1 cellular context compared by ENCODE assay signal in the genomic region with DNA sequence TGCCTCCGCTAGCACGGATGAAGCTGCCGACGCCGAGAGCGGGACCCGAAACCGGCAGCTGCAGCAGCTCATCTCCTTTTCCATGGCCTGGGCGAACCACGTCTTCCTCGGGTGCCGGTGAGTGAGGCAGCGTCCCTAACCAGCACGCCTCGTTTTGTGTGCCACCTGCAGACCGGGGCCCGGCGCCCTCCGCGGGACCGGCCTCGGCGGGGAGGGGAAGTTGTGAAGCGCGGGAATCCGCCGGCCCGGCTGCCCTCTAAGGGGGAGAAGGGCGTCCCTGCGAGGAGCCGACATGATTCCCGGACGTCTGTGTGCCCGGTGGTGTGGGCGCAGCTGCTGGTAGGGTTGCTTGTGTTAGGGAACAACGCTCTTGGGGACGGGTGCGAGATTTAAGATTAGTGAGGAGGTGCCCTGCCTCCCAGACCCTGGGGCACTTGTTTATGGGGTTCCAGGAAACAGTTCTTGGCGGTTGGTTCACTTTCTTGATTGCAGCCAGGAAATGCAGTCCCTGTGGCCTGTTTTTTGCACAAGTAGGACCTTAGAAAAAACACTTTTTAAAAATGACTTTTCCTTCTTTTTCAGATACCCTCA.
TF ChIP-seq lines count a peak whose summit lies in the region.

No MANE protein-coding gene starts in this region.

TF ChIP-seq in K562, 482 proteins besides CTCF, POLR2A, EP300 and RAD21 (continued from another document):
- TF ChIP-seq, protein P1, sequence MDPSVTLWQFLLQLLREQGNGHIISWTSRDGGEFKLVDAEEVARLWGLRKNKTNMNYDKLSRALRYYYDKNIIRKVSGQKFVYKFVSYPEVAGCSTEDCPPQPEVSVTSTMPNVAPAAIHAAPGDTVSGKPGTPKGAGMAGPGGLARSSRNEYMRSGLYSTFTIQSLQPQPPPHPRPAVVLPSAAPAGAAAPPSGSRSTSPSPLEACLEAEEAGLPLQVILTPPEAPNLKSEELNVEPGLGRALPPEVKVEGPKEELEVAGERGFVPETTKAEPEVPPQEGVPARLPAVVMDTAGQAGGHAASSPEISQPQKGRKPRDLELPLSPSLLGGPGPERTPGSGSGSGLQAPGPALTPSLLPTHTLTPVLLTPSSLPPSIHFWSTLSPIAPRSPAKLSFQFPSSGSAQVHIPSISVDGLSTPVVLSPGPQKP (CRISPR knock-in tag; IDR thresholded peaks at IDR 0.05): no peak
- TF ChIP-seq MEF2A (IDR thresholded peaks at IDR 0.05; ENCODE audit: control insufficient read depth, low read depth, low read length) (no peak), CAMTA2 (CRISPR knock-in tag; conservative IDR thresholded peaks at IDR 0.05) (no peak), CBFA2T3 (IDR thresholded peaks at IDR 0.05) (no peak), TBP (optimal IDR thresholded peaks at IDR 0.05; ENCODE audit: low read depth, low read length) (no peak), IRF2 (CRISPR knock-in tag; IDR thresholded peaks at IDR 0.05) (no peak), RCOR1 (IDR thresholded peaks at IDR 0.05; ENCODE audit: borderline replicate concordance in 1 of 2, low read depth in 2 of 2, low read length in 2 of 2) (no peak), JUN (IDR thresholded peaks at IDR 0.05; ENCODE audit: borderline replicate concordance, low read depth, low read length) (no peak), JUN (CRISPR knock-in tag; IDR thresholded peaks at IDR 0.05; ENCODE audit: borderline replicate concordance) (peak; percentile 92), NR1H2 (CRISPR knock-in tag; IDR thresholded peaks at IDR 0.05) (peak; percentile 95), CC2D1A (IDR thresholded peaks at IDR 0.05) (no peak), FOXA3 (CRISPR knock-in tag; conservative IDR thresholded peaks at IDR 0.05 in 1 of 2, IDR thresholded peaks at IDR 0.05 in 1 of 2) (peak in 1 of 2 experiments; percentile 62; a peak in 2 of 4 replicates), KLF1 (tag; IDR thresholded peaks at IDR 0.05) (no peak), EZH2 (IDR thresholded peaks at IDR 0.05; ENCODE audit: borderline replicate concordance, low read depth, low read length) (no peak), NCOA2 (IDR thresholded peaks at IDR 0.05; ENCODE audit: partially characterized antibody in 2 of 2) (no peak), ZNF354B (CRISPR knock-in tag; IDR thresholded peaks at IDR 0.05) (no peak), ZKSCAN1 (IDR thresholded peaks at IDR 0.05; ENCODE audit: low read depth, low read length) (no peak), HMGN3 (IDR thresholded peaks at IDR 0.05; ENCODE audit: borderline replicate concordance, extremely low read depth, insufficient read length, low read depth, low read length) (no peak), SMAD4 (CRISPR knock-in tag; conservative IDR thresholded peaks at IDR 0.05) (no peak), STAT5A (IDR thresholded peaks at IDR 0.05; ENCODE audit: borderline replicate concordance, low read length) (no peak), CBX3 (IDR thresholded peaks at IDR 0.05; ENCODE audit: borderline replicate concordance in 1 of 2, low read length in 2 of 2) (no peak)
- TF ChIP-seq, protein P2, sequence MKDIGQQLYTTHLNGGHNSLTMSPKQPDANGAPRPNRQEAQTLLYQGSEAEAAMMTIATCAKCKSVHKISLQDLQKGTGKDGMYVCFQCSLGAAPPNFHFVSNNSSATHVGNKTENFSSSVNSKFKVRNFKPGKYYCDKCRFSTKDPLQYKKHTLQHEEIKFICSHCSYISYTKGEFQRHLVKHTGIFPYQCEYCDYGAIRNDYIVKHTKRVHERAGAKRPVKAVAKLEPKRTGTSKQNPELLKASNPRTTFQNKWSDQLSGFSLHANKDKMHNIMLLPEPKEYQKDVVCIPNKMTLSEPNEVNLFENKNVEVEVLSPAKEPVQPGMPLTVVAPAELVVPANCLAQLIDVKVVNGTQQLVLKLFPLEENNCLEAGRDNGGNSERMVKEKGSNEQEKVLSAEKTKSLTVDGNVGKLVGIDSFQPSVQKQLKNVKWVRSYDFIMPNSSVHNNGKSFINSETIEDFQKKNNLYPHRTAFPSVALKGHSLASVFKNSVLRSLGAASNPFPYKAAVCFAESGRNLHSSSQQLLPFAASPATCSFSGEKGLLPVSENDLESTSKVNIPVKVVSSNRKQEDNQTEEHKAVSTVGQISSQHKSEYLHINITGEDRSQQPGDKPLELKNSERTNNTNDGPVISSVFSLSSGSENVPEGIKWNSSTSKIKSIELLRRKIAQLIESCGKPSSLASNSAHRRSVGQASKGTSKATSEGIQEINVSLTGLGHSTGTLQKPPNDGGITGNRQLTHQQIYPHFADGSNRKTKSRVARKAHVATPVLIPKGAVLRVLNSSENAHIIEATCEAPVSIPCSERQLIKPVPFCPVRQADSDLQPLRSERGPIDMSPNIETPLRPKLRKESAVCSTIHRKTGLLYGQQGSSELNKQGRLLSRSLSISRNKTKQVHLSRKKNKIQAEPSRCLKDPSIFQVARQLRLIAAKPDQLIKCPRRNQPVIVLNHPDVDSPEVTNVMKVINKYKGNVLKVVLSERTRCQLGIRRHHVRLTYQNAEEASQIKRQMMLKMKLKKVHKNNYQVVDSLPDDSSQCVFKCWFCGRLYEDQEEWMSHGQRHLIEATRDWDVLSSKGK (CRISPR knock-in tag; IDR thresholded peaks at IDR 0.05): no peak
- TF ChIP-seq, protein P3, sequence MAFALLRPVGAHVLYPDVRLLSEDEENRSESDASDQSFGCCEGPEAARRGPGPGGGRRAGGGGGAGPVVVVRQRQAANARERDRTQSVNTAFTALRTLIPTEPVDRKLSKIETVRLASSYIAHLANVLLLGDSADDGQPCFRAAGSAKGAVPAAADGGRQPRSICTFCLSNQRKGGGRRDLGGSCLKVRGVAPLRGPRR (CRISPR knock-in tag; IDR thresholded peaks at IDR 0.05): no peak
- TF ChIP-seq, protein P4, sequence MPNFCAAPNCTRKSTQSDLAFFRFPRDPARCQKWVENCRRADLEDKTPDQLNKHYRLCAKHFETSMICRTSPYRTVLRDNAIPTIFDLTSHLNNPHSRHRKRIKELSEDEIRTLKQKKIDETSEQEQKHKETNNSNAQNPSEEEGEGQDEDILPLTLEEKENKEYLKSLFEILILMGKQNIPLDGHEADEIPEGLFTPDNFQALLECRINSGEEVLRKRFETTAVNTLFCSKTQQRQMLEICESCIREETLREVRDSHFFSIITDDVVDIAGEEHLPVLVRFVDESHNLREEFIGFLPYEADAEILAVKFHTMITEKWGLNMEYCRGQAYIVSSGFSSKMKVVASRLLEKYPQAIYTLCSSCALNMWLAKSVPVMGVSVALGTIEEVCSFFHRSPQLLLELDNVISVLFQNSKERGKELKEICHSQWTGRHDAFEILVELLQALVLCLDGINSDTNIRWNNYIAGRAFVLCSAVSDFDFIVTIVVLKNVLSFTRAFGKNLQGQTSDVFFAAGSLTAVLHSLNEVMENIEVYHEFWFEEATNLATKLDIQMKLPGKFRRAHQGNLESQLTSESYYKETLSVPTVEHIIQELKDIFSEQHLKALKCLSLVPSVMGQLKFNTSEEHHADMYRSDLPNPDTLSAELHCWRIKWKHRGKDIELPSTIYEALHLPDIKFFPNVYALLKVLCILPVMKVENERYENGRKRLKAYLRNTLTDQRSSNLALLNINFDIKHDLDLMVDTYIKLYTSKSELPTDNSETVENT (CRISPR knock-in tag; IDR thresholded peaks at IDR 0.05): no peak
- TF ChIP-seq, protein P5, sequence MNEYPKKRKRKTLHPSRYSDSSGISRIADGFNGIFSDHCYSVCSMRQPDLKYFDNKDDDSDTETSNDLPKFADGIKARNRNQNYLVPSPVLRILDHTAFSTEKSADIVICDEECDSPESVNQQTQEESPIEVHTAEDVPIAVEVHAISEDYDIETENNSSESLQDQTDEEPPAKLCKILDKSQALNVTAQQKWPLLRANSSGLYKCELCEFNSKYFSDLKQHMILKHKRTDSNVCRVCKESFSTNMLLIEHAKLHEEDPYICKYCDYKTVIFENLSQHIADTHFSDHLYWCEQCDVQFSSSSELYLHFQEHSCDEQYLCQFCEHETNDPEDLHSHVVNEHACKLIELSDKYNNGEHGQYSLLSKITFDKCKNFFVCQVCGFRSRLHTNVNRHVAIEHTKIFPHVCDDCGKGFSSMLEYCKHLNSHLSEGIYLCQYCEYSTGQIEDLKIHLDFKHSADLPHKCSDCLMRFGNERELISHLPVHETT (CRISPR knock-in tag; conservative IDR thresholded peaks at IDR 0.05 in 1 of 2, IDR thresholded peaks at IDR 0.05 in 1 of 2): peak in 1 of 2 experiments; percentile 67; a peak in 1 of 4 replicates
- TF ChIP-seq, protein P6, sequence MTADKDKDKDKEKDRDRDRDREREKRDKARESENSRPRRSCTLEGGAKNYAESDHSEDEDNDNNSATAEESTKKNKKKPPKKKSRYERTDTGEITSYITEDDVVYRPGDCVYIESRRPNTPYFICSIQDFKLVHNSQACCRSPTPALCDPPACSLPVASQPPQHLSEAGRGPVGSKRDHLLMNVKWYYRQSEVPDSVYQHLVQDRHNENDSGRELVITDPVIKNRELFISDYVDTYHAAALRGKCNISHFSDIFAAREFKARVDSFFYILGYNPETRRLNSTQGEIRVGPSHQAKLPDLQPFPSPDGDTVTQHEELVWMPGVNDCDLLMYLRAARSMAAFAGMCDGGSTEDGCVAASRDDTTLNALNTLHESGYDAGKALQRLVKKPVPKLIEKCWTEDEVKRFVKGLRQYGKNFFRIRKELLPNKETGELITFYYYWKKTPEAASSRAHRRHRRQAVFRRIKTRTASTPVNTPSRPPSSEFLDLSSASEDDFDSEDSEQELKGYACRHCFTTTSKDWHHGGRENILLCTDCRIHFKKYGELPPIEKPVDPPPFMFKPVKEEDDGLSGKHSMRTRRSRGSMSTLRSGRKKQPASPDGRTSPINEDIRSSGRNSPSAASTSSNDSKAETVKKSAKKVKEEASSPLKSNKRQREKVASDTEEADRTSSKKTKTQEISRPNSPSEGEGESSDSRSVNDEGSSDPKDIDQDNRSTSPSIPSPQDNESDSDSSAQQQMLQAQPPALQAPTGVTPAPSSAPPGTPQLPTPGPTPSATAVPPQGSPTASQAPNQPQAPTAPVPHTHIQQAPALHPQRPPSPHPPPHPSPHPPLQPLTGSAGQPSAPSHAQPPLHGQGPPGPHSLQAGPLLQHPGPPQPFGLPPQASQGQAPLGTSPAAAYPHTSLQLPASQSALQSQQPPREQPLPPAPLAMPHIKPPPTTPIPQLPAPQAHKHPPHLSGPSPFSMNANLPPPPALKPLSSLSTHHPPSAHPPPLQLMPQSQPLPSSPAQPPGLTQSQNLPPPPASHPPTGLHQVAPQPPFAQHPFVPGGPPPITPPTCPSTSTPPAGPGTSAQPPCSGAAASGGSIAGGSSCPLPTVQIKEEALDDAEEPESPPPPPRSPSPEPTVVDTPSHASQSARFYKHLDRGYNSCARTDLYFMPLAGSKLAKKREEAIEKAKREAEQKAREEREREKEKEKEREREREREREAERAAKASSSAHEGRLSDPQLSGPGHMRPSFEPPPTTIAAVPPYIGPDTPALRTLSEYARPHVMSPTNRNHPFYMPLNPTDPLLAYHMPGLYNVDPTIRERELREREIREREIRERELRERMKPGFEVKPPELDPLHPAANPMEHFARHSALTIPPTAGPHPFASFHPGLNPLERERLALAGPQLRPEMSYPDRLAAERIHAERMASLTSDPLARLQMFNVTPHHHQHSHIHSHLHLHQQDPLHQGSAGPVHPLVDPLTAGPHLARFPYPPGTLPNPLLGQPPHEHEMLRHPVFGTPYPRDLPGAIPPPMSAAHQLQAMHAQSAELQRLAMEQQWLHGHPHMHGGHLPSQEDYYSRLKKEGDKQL (CRISPR knock-in tag; IDR thresholded peaks at IDR 0.05; ENCODE audit: borderline replicate concordance): no peak
- TF ChIP-seq, protein P7, sequence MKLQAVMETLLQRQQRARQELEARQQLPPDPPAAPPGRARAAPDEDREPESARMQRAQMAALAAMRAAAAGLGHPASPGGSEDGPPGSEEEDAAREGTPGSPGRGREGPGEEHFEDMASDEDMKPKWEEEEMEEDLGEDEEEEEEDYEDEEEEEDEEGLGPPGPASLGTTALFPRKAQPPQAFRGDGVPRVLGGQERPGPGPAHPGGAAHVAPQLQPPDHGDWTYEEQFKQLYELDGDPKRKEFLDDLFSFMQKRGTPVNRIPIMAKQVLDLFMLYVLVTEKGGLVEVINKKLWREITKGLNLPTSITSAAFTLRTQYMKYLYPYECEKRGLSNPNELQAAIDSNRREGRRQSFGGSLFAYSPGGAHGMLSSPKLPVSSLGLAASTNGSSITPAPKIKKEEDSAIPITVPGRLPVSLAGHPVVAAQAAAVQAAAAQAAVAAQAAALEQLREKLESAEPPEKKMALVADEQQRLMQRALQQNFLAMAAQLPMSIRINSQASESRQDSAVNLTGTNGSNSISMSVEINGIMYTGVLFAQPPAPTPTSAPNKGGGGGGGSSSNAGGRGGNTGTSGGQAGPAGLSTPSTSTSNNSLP (IDR thresholded peaks at IDR 0.05; ENCODE audit: borderline replicate concordance, low read depth, low read length): no peak
- TF ChIP-seq, protein P8, sequence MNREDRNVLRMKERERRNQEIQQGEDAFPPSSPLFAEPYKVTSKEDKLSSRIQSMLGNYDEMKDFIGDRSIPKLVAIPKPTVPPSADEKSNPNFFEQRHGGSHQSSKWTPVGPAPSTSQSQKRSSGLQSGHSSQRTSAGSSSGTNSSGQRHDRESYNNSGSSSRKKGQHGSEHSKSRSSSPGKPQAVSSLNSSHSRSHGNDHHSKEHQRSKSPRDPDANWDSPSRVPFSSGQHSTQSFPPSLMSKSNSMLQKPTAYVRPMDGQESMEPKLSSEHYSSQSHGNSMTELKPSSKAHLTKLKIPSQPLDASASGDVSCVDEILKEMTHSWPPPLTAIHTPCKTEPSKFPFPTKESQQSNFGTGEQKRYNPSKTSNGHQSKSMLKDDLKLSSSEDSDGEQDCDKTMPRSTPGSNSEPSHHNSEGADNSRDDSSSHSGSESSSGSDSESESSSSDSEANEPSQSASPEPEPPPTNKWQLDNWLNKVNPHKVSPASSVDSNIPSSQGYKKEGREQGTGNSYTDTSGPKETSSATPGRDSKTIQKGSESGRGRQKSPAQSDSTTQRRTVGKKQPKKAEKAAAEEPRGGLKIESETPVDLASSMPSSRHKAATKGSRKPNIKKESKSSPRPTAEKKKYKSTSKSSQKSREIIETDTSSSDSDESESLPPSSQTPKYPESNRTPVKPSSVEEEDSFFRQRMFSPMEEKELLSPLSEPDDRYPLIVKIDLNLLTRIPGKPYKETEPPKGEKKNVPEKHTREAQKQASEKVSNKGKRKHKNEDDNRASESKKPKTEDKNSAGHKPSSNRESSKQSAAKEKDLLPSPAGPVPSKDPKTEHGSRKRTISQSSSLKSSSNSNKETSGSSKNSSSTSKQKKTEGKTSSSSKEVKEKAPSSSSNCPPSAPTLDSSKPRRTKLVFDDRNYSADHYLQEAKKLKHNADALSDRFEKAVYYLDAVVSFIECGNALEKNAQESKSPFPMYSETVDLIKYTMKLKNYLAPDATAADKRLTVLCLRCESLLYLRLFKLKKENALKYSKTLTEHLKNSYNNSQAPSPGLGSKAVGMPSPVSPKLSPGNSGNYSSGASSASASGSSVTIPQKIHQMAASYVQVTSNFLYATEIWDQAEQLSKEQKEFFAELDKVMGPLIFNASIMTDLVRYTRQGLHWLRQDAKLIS (CRISPR knock-in tag; IDR thresholded peaks at IDR 0.05): 0 out of 2 replicates have a peak, but pooled peaks have one; percentile 14
